Comparison of ENCODE assay signal across 8 cellular contexts in genomic region chr1:181089777-181090505, GRCh38. TPM values are rescaled to one million over a fixed set of nuclear protein-coding genes. Genes with fewer than 3 reads are reported as not detected.
DNase-seq lines count a peak whose midpoint lies in the region; ATAC-seq and TF ChIP-seq lines count a peak whose summit lies in the region.

No MANE protein-coding gene starts in this region.

- peak overlapping the region; percentile 65 to 92 (median 87) for H3K27ac ChIP-seq in right lobe of liver

- H3K36me3 ChIP-seq in right lobe of liver: no peaks in the 10 kb centered on the region

- WGBS in right lobe of liver (ENCODE audit: insufficient coverage, low coverage, low lambda C conversion rate, missing lambda C conversion rate): 0% methylated on average over 22 of the region's 39 CpGs

- H3K4me3 ChIP-seq in GM12864 (ENCODE audit: low read depth, low read length) (peak overlapping the region; percentile 94), choroid plexus epithelial cell (ENCODE audit: low read depth, low read length) (peak overlapping the region; percentile 89), right lobe of liver (peak overlapping the region; percentile 68 to 75 (median 74))

- peaks cover 0 to 29% (median 8%) of the 10 kb centered on the region in 4 donors for H3K4me1 ChIP-seq in right lobe of liver

- intact Hi-C loops in right lobe of liver (cut with DNase I): loop anchor here (5.0 to 10.0 kb wide), 2 partner anchors 45 to 52 kb away; no protein-coding TSS in a partner anchor

- TF ChIP-seq POLR2A in right lobe of liver (IDR thresholded peaks at IDR 0.05): peak; percentile 40

- peak; percentile 9 for TF ChIP-seq CTCF in GM12864 (IDR thresholded peaks at IDR 0.05; ENCODE audit: low read depth, low read length, missing control alignments)
- TF ChIP-seq CTCF in choroid plexus epithelial cell (conservative IDR thresholded peaks at IDR 0.05; ENCODE audit: low read depth, low read length): no peak
- TF ChIP-seq CTCF in right lobe of liver (IDR thresholded peaks at IDR 0.05): no peak

- H3K9me3 ChIP-seq in right lobe of liver: no peaks in the 10 kb centered on the region

- DNase-seq in GM12864 (ENCODE audit: low read depth): peak; percentile 55
- peak; percentile 48 for DNase-seq in NCI-H2107 (lab: John Stamatoyannopoulos, UW)
- peak; percentile 66 for DNase-seq in choroid plexus epithelial cell (ENCODE audit: low read depth)
- peak; percentile 84 to 90 (median 85) for DNase-seq in right lobe of liver
- DNase-seq in stimulated activated CD4-positive, alpha-beta T cell treated with anti-CD3 and anti-CD28 coated beads, Interleukin-4, amount 100 ng/mL, for 48 hours (ENCODE audit: low read depth in 2 of 2): peak; percentile 47 to 68
- no peak for DNase-seq in HPDE6-E6E7 (ENCODE audit: extremely low spot score)

- H3K27me3 ChIP-seq in right lobe of liver: no peaks in the 10 kb centered on the region

- peak; percentile 33 for ATAC-seq in HG02571 (IDR thresholded peaks at IDR 0.05; ENCODE audit: unreplicated experiment)
- peak; percentile 54 to 55 for ATAC-seq in activated CD4-positive, CD25-positive, alpha-beta regulatory T cell treated with anti-CD3 and anti-CD28 coated beads, Interleukin-2, amount 50 U/mL, for 24 hours
- peak; percentile 58 to 73 (median 66) for ATAC-seq in right lobe of liver

RNA-seq across cellular contexts. Expression of gene IER5, which starts 1.4 kb away (rescaled TPM):
- total RNA-seq in right lobe of liver: 1 to 10 TPM; 2.0 to 6.2 (median 3.4) TPM

RNA-seq across cellular contexts. Expression of gene MR1, which starts 56.2 kb away (rescaled TPM):
- 10 to 100 TPM in 1 of 6 experiments, 1 to 10 TPM in 5; 5.6 to 11.6 (median 6.6) TPM for total RNA-seq in right lobe of liver
